1 cellular context compared by ENCODE assay signal in the genomic region with DNA sequence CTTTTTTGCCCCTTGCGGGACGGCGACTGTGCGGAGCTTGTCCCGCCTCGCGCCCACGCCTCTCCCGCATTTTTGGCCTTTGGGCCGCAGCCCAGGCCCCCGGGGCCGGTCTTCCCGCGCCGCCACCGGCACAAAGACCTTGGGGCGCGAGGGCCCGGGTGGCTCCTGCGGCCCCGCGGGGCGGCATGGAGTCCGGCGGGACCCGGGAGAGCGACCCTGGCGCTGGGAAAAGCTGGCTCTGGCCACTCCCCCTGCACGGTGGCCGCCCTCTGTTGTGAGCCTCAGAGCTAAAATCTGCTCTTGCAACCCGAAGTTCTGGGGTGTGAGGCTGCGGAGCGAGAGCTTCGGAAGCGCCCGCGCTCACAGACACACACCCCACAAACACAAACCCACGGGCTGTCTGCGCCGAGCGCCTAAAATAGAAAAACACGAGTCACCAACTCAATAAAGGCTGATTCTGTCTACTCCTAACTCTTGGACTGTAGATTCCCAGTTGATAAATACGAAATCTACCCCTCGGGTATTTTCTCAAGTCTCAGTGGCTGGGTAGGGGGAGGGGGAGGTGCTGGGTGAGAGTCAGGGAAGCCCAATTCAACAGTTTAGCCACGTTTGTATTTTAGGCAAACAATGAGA.
TF ChIP-seq lines count a peak whose summit lies in the region.

No MANE protein-coding gene starts in this region.

TF ChIP-seq in HepG2, 621 proteins besides CTCF, POLR2A, EP300 and RAD21 (continued from another document and continues in another):
- TF ChIP-seq, protein P1, sequence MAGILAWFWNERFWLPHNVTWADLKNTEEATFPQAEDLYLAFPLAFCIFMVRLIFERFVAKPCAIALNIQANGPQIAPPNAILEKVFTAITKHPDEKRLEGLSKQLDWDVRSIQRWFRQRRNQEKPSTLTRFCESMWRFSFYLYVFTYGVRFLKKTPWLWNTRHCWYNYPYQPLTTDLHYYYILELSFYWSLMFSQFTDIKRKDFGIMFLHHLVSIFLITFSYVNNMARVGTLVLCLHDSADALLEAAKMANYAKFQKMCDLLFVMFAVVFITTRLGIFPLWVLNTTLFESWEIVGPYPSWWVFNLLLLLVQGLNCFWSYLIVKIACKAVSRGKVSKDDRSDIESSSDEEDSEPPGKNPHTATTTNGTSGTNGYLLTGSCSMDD (CRISPR knock-in tag; IDR thresholded peaks at IDR 0.05), result no peak
- TF ChIP-seq, protein P2, sequence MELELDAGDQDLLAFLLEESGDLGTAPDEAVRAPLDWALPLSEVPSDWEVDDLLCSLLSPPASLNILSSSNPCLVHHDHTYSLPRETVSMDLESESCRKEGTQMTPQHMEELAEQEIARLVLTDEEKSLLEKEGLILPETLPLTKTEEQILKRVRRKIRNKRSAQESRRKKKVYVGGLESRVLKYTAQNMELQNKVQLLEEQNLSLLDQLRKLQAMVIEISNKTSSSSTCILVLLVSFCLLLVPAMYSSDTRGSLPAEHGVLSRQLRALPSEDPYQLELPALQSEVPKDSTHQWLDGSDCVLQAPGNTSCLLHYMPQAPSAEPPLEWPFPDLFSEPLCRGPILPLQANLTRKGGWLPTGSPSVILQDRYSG (CRISPR knock-in tag; IDR thresholded peaks at IDR 0.05), result 0 out of 2 replicates have a peak, but pooled peaks have one; percentile 42
- TF ChIP-seq CREB1 (IDR thresholded peaks at IDR 0.05) (no peak), CREB1 (CRISPR knock-in tag; IDR thresholded peaks at IDR 0.05) (peak; percentile 18; the same call in 1 of the 2 replicates), ERF (CRISPR knock-in tag; IDR thresholded peaks at IDR 0.05) (no peak), DR1 (CRISPR knock-in tag; IDR thresholded peaks at IDR 0.05) (peak; percentile 43; the same call in 1 of the 2 replicates), ZNF629 (CRISPR knock-in tag; conservative IDR thresholded peaks at IDR 0.05) (no peak), FOXA3 (CRISPR knock-in tag; IDR thresholded peaks at IDR 0.05) (peak; percentile 24; the same call in 1 of the 2 replicates), ZNF556 (CRISPR knock-in tag; IDR thresholded peaks at IDR 0.05; ENCODE audit: borderline replicate concordance) (no peak; the same call in 1 of the 2 replicates), CHCHD3 (CRISPR knock-in tag; IDR thresholded peaks at IDR 0.05) (no peak), ZNF788 (CRISPR knock-in tag; IDR thresholded peaks at IDR 0.05; ENCODE audit: borderline replicate concordance) (no peak), ZNF562 (CRISPR knock-in tag; IDR thresholded peaks at IDR 0.05; ENCODE audit: borderline replicate concordance) (no peak), NAIF1 (CRISPR knock-in tag; IDR thresholded peaks at IDR 0.05; ENCODE audit: borderline replicate concordance) (no peak), ZNF274 (CRISPR knock-in tag; IDR thresholded peaks at IDR 0.05) (peak; percentile 47; the same call in 1 of the 2 replicates), HMG20B (CRISPR knock-in tag; conservative IDR thresholded peaks at IDR 0.05) (no peak), SP140L (CRISPR knock-in tag; IDR thresholded peaks at IDR 0.05; ENCODE audit: borderline replicate concordance) (peak; percentile 52; the same call in 1 of the 2 replicates), TOPORS (CRISPR knock-in tag; IDR thresholded peaks at IDR 0.05) (no peak), MEIS2 (CRISPR knock-in tag; IDR thresholded peaks at IDR 0.05) (no peak), ZNF260 (CRISPR knock-in tag; IDR thresholded peaks at IDR 0.05; ENCODE audit: borderline replicate concordance, low read depth) (no peak), NFIC (IDR thresholded peaks at IDR 0.05; ENCODE audit: low read length) (no peak), NR2F6 (IDR thresholded peaks at IDR 0.05) (no peak), NR2F6 (CRISPR knock-in tag; IDR thresholded peaks at IDR 0.05) (no peak), ARNT2 (CRISPR knock-in tag; IDR thresholded peaks at IDR 0.05; ENCODE audit: low read depth) (0 out of 2 replicates have a peak, but pooled peaks have one; percentile 55), HDAC6 (IDR thresholded peaks at IDR 0.05; ENCODE audit: low read depth, low read length) (no peak), RELA (CRISPR knock-in tag; IDR thresholded peaks at IDR 0.05) (peak; percentile 79; the same call in 1 of the 2 replicates), KMT2B (CRISPR knock-in tag; IDR thresholded peaks at IDR 0.05) (peak; percentile 46; the same call in 1 of the 2 replicates), BCL6 (CRISPR knock-in tag; IDR thresholded peaks at IDR 0.05) (peak; percentile 27; the same call in 1 of the 2 replicates), ZNF264 (CRISPR knock-in tag; IDR thresholded peaks at IDR 0.05) (no peak; the same call in 1 of the 2 replicates), YEATS4 (CRISPR knock-in tag; IDR thresholded peaks at IDR 0.05; ENCODE audit: borderline replicate concordance) (peak; percentile 72), SCMH1 (CRISPR knock-in tag; IDR thresholded peaks at IDR 0.05; ENCODE audit: borderline replicate concordance) (no peak), PAF1 (CRISPR knock-in tag; IDR thresholded peaks at IDR 0.05) (no peak), MXD4 (CRISPR knock-in tag; IDR thresholded peaks at IDR 0.05) (peak; percentile 60), ZNF776 (CRISPR knock-in tag; IDR thresholded peaks at IDR 0.05) (peak; percentile 74), HES4 (CRISPR knock-in tag; IDR thresholded peaks at IDR 0.05; ENCODE audit: borderline replicate concordance) (no peak)
- TF ChIP-seq, protein P3, sequence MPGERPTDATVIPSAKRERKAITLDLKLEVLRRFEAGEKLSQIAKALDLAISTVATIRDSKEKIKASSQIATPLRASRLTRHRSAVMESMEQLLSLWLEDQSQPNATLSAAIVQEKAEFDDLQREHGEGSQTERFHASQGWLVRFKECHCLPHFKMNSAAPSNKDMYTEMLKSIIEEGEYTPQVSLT (CRISPR knock-in tag; IDR thresholded peaks at IDR 0.05; ENCODE audit: borderline replicate concordance, low read depth), result no peak; the same call in 1 of the 2 replicates
- TF ChIP-seq, protein P4, sequence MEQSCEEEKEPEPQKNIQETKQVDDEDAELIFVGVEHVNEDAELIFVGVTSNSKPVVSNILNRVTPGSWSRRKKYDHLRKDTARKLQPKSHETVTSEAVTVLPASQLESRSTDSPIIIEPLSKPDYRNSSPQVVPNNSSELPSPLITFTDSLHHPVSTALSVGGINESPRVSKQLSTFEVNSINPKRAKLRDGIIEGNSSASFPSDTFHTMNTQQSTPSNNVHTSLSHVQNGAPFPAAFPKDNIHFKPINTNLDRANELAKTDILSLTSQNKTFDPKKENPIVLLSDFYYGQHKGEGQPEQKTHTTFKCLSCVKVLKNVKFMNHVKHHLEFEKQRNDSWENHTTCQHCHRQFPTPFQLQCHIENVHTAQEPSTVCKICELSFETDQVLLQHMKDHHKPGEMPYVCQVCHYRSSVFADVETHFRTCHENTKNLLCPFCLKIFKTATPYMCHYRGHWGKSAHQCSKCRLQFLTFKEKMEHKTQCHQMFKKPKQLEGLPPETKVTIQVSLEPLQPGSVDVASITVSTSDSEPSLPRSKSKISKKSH (CRISPR knock-in tag; IDR thresholded peaks at IDR 0.05; ENCODE audit: borderline replicate concordance), result 0 out of 2 replicates have a peak, but pooled peaks have one; percentile 16
- TF ChIP-seq, protein P5, sequence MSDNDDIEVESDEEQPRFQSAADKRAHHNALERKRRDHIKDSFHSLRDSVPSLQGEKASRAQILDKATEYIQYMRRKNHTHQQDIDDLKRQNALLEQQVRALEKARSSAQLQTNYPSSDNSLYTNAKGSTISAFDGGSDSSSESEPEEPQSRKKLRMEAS (IDR thresholded peaks at IDR 0.05), result peak; percentile 58; the same call in 1 of the 2 replicates
- TF ChIP-seq, protein P6, sequence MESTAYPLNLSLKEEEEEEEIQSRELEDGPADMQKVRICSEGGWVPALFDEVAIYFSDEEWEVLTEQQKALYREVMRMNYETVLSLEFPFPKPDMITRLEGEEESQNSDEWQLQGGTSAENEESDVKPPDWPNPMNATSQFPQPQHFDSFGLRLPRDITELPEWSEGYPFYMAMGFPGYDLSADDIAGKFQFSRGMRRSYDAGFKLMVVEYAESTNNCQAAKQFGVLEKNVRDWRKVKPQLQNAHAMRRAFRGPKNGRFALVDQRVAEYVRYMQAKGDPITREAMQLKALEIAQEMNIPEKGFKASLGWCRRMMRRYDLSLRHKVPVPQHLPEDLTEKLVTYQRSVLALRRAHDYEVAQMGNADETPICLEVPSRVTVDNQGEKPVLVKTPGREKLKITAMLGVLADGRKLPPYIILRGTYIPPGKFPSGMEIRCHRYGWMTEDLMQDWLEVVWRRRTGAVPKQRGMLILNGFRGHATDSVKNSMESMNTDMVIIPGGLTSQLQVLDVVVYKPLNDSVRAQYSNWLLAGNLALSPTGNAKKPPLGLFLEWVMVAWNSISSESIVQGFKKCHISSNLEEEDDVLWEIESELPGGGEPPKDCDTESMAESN (CRISPR knock-in tag; conservative IDR thresholded peaks at IDR 0.05), result 0 out of 2 replicates have a peak, but pooled peaks have one; percentile 45
- TF ChIP-seq, protein P7, sequence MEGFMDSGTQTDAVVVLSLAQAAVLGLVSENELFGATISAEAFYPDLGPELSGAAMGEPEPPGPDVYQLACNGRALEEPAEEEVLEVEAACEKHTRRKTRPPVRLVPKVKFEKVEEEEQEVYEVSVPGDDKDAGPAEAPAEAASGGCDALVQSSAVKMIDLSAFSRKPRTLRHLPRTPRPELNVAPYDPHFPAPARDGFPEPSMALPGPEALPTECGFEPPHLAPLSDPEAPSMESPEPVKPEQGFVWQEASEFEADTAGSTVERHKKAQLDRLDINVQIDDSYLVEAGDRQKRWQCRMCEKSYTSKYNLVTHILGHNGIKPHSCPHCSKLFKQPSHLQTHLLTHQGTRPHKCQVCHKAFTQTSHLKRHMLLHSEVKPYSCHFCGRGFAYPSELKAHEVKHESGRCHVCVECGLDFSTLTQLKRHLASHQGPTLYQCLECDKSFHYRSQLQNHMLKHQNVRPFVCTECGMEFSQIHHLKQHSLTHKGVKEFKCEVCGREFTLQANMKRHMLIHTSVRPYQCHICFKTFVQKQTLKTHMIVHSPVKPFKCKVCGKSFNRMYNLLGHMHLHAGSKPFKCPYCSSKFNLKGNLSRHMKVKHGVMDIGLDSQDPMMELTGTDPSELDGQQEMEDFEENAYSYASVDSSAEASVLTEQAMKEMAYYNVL (CRISPR knock-in tag; IDR thresholded peaks at IDR 0.05; ENCODE audit: borderline replicate concordance), result no peak
- TF ChIP-seq, protein P8, sequence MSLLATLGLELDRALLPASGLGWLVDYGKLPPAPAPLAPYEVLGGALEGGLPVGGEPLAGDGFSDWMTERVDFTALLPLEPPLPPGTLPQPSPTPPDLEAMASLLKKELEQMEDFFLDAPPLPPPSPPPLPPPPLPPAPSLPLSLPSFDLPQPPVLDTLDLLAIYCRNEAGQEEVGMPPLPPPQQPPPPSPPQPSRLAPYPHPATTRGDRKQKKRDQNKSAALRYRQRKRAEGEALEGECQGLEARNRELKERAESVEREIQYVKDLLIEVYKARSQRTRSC (CRISPR knock-in tag; IDR thresholded peaks at IDR 0.05; ENCODE audit: low read depth), result no peak
- TF ChIP-seq, protein P9, sequence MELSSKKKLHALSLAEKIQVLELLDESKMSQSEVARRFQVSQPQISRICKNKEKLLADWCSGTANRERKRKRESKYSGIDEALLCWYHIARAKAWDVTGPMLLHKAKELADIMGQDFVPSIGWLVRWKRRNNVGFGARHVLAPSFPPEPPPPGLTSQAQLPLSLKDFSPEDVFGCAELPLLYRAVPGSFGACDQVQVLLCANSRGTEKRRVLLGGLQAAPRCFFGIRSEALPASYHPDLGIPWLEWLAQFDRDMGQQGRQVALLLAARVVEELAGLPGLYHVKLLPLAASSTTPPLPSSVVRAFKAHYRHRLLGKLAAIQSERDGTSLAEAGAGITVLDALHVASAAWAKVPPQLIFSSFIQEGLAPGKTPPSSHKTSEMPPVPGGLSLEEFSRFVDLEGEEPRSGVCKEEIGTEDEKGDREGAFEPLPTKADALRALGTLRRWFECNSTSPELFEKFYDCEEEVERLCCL (CRISPR knock-in tag; IDR thresholded peaks at IDR 0.05; ENCODE audit: borderline replicate concordance), result no peak
- TF ChIP-seq, protein P10, sequence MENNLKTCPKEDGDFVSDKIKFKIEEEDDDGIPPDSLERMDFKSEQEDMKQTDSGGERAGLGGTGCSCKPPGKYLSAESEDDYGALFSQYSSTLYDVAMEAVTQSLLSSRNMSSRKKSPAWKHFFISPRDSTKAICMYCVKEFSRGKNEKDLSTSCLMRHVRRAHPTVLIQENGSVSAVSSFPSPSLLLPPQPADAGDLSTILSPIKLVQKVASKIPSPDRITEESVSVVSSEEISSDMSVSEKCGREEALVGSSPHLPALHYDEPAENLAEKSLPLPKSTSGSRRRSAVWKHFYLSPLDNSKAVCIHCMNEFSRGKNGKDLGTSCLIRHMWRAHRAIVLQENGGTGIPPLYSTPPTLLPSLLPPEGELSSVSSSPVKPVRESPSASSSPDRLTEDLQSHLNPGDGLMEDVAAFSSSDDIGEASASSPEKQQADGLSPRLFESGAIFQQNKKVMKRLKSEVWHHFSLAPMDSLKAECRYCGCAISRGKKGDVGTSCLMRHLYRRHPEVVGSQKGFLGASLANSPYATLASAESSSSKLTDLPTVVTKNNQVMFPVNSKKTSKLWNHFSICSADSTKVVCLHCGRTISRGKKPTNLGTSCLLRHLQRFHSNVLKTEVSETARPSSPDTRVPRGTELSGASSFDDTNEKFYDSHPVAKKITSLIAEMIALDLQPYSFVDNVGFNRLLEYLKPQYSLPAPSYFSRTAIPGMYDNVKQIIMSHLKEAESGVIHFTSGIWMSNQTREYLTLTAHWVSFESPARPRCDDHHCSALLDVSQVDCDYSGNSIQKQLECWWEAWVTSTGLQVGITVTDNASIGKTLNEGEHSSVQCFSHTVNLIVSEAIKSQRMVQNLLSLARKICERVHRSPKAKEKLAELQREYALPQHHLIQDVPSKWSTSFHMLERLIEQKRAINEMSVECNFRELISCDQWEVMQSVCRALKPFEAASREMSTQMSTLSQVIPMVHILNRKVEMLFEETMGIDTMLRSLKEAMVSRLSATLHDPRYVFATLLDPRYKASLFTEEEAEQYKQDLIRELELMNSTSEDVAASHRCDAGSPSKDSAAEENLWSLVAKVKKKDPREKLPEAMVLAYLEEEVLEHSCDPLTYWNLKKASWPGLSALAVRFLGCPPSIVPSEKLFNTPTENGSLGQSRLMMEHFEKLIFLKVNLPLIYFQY (CRISPR knock-in tag; IDR thresholded peaks at IDR 0.05; ENCODE audit: borderline replicate concordance), result peak; percentile 31; the same call in 1 of the 2 replicates
- TF ChIP-seq, protein P11, sequence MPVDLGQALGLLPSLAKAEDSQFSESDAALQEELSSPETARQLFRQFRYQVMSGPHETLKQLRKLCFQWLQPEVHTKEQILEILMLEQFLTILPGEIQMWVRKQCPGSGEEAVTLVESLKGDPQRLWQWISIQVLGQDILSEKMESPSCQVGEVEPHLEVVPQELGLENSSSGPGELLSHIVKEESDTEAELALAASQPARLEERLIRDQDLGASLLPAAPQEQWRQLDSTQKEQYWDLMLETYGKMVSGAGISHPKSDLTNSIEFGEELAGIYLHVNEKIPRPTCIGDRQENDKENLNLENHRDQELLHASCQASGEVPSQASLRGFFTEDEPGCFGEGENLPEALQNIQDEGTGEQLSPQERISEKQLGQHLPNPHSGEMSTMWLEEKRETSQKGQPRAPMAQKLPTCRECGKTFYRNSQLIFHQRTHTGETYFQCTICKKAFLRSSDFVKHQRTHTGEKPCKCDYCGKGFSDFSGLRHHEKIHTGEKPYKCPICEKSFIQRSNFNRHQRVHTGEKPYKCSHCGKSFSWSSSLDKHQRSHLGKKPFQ (CRISPR knock-in tag; IDR thresholded peaks at IDR 0.05; ENCODE audit: insufficient replicate concordance), result peak; percentile 30
- TF ChIP-seq, protein P12, sequence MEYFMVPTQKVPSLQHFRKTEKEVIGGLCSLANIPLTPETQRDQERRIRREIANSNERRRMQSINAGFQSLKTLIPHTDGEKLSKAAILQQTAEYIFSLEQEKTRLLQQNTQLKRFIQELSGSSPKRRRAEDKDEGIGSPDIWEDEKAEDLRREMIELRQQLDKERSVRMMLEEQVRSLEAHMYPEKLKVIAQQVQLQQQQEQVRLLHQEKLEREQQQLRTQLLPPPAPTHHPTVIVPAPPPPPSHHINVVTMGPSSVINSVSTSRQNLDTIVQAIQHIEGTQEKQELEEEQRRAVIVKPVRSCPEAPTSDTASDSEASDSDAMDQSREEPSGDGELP (IDR thresholded peaks at IDR 0.05; ENCODE audit: borderline replicate concordance, low read depth), result no peak
